ENCODE assay signal across 12 cellular contexts in the genomic region with DNA sequence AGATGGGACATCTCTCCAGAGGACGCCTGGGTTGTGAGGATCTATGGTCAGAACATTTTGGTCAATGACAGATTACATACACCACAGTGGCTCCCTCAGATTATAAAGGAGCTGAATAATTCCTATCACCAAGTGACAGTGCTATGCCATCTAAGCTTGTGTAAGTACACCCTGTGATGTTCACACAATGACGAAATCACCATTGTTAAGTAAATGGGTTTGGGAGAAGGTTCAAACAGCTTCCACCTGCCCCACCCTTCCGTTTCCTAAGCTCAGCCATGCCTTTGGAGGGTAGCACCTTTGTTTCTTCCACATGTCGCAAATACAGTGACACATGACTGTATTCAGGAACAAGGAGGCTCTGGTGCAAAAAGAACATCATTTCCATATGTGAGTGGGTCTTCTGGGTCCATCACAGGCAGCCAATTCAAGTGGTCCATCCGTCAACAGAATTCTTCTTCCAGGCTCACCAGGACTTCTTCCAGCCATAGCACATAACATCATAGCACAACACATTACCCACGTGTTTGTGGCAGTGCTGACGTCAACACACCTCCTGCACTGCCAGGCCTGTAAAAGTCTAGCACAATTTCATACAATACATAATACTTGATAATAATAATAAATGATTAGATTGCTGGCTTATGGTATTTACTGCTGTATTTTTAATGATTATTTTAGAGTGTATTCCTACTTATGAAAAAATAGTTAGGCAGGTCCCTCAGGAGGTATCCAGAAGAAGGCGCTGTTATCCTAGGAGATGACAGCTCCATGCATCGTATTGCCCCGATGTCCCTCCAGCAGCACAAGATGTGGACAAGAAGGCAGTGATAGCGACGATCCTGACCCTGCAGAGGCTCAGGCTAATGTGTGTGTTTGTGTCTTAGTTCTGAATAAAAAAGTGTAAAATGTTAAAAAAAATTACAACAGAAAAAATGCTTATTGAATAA.
DNase-seq lines count a peak whose midpoint lies in the region; ATAC-seq, FAIRE-seq and TF ChIP-seq lines count a peak whose summit lies in the region.
"Had no signal": no experiment of that assay in that cellular context is flagged by ENCODE, and none has a peak within 500 bp of the region (broad histone marks: within the 10 kb centered on the region; RNA-seq: fewer than 3 reads in every experiment).

No MANE protein-coding gene starts in this region.

- FAIRE-seq in astrocyte (lab: Jason Lieb, UNC) (no peak), keratinocyte (lab: Jason Lieb, UNC) (no peak)

- no peaks in the 10 kb centered on the region for H4K20me1 ChIP-seq in Karpas-422 (ENCODE audit: insufficient read depth, low read depth, low read length)
- no peaks in the 10 kb centered on the region for H4K20me1 ChIP-seq in astrocyte (ENCODE audit: insufficient read depth, low read length)
- H4K20me1 ChIP-seq in keratinocyte (ENCODE audit: control insufficient read depth, extremely low read depth, insufficient read depth, low read length): no peaks in the 10 kb centered on the region

- H3K9me3 Mint-ChIP-seq in astrocyte (ENCODE audit: unreplicated experiment): peaks cover 8% of the 10 kb centered on the region

- H3K27me3 Mint-ChIP-seq in astrocyte (ENCODE audit: low read depth, unreplicated experiment): no peaks in the 10 kb centered on the region

- no peak overlapping the region for H3K4me3 Mint-ChIP-seq in astrocyte (ENCODE audit: unreplicated experiment)

- no peak overlapping the region for H3K9ac ChIP-seq in Karpas-422 (ENCODE audit: low read length)
- no peak overlapping the region for H3K9ac ChIP-seq in astrocyte (ENCODE audit: low read length)
- H3K9ac ChIP-seq in keratinocyte (ENCODE audit: control insufficient read depth, extremely low read depth, insufficient read depth, low read length): no peak overlapping the region
- H3K9ac ChIP-seq: KMS-11 had no signal

- intact Hi-C loops in A673 (cut with micrococcal nuclease; ENCODE audit: unreplicated experiment): no loop called here

- no peaks in the 10 kb centered on the region for H3K9me2 ChIP-seq in Karpas-422 (replicated peaks; ENCODE audit: insufficient read depth, low read length)

- POLR2A ChIA-PET in A673 (lab: Charles Lee; ENCODE audit: low non-redundant PET): no interaction called here

- H3K9me1 ChIP-seq in keratinocyte (ENCODE audit: control insufficient read depth, extremely low read depth, insufficient read depth, low read length): no peaks in the 10 kb centered on the region

- TF ChIP-seq CTCF in A673 (conservative IDR thresholded peaks at IDR 0.05; ENCODE audit: low read depth, low read length) (peak; percentile 59), astrocyte (IDR thresholded peaks at IDR 0.05; ENCODE audit: insufficient read depth, low read depth, low read length) (no peak), keratinocyte (optimal IDR thresholded peaks at IDR 0.05 in 1 of 3, IDR thresholded peaks at IDR 0.05 in 1 of 3, conservative IDR thresholded peaks at IDR 0.05 in 1 of 3; ENCODE audit: extremely low read depth in 1 of 3, insufficient read depth in 2 of 3, low read length in 3 of 3) (peak in 2 of 3 experiments; percentile 8 to 49)

- CTCF ChIA-PET in A673 (lab: Charles Lee): interaction anchor here (2.1 kb wide), 1 partner anchor 80 kb away, joined by 9 read pairs; no protein-coding TSS in a partner anchor

- no TSS peak for BruUV-seq in A673 (replicated peaks; lab: Mats Ljungman, UMichigan)

- H3K27ac Mint-ChIP-seq in astrocyte (ENCODE audit: unreplicated experiment): peak overlapping the region; percentile 19

- peaks cover 5% of the 10 kb centered on the region for H3K4me1 ChIP-seq in A673 (ENCODE audit: insufficient read depth, low read length, poor library complexity, severe bottlenecking)
- H3K4me1 ChIP-seq in Karpas-422 (ENCODE audit: low read length): no peaks in the 10 kb centered on the region
- H3K4me1 ChIP-seq in astrocyte (ENCODE audit: insufficient read depth, low read length): peaks cover 16% of the 10 kb centered on the region
- H3K4me1 ChIP-seq in keratinocyte (ENCODE audit: control insufficient read depth, extremely low read depth, insufficient read depth, low read length): peaks cover 30% of the 10 kb centered on the region

- H3K36me3 ChIP-seq in A673 (ENCODE audit: insufficient read depth, low read length, poor library complexity, severe bottlenecking) (no peaks in the 10 kb centered on the region), Karpas-422 (ENCODE audit: insufficient read depth, low read length) (no peaks in the 10 kb centered on the region), astrocyte (ENCODE audit: insufficient read depth, low read length) (no peaks in the 10 kb centered on the region), keratinocyte (ENCODE audit: control insufficient read depth in 2 of 2, extremely low read depth in 1 of 2, insufficient read depth in 2 of 2, low read length in 2 of 2) (no peaks in the 10 kb centered on the region)

- dilution Hi-C loops in keratinocyte (cut with MboI; ENCODE audit: extremely low pct_ligation_motif_present, low sequenced_read_pairs): no loop called here

- no peaks in the 10 kb centered on the region for H3K79me2 ChIP-seq in Karpas-422 (ENCODE audit: low read length)
- no peaks in the 10 kb centered on the region for H3K79me2 ChIP-seq in astrocyte (ENCODE audit: insufficient read depth, low read length)
- no peaks in the 10 kb centered on the region for H3K79me2 ChIP-seq in keratinocyte (ENCODE audit: control insufficient read depth, insufficient read depth, low read length)

- H3K27ac ChIP-seq in A673 (ENCODE audit: low read depth, low read length, poor library complexity, severe bottlenecking): no peak overlapping the region
- H3K27ac ChIP-seq in Karpas-422 (ENCODE audit: low read length): no peak overlapping the region
- H3K27ac ChIP-seq in astrocyte (ENCODE audit: low read depth, low read length): no peak overlapping the region
- H3K27ac ChIP-seq in keratinocyte (ENCODE audit: control insufficient read depth, insufficient read depth, low read length): no peak overlapping the region
- H3K27ac ChIP-seq: KMS-11 had no signal

- DNase-seq in A673 (ENCODE audit: low spot score) (peak; percentile 30), Karpas-422 (peak; percentile 23), astrocyte (ENCODE audit: low read depth) (no peak), keratinocyte (ENCODE audit: low read depth, low spot score) (no peak), anterior cingulate cortex (lab: John Stamatoyannopoulos, UW) (no peak), activated gamma-delta T cell treated with Interleukin-2 at 50 U/mL for 16 hours (no peak), NCI-H128 (lab: John Stamatoyannopoulos, UW; ENCODE audit: unreplicated experiment) (no peak)
- DNase-seq: RPMI8226 had no signal

- H3K4me1 Mint-ChIP-seq in astrocyte (ENCODE audit: low read depth, unreplicated experiment): peaks cover 22% of the 10 kb centered on the region

- H2AFZ ChIP-seq in Karpas-422 (ENCODE audit: low read length) (no peak overlapping the region), astrocyte (ENCODE audit: low read depth, low read length) (no peak overlapping the region), keratinocyte (ENCODE audit: control insufficient read depth, low read length) (no peak overlapping the region)

- no peak overlapping the region for H3K4me3 ChIP-seq in A673 (ENCODE audit: low read depth, low read length, poor library complexity, severe bottlenecking)
- no peak overlapping the region for H3K4me3 ChIP-seq in Karpas-422 (ENCODE audit: low read length)
- H3K4me3 ChIP-seq in astrocyte (ENCODE audit: insufficient read depth, low read depth, low read length): no peak overlapping the region
- no peak overlapping the region for H3K4me3 ChIP-seq in keratinocyte (ENCODE audit: control insufficient read depth in 2 of 3, extremely low read depth in 1 of 3, insufficient read depth in 2 of 3, low read depth in 1 of 3, low read length in 3 of 3)
- H3K4me3 ChIP-seq: lung, smooth muscle cell had no signal

- H3K9me3 ChIP-seq in A673 (ENCODE audit: low read depth, low read length, poor library complexity, severe bottlenecking): no peaks in the 10 kb centered on the region
- H3K9me3 ChIP-seq in Karpas-422 (ENCODE audit: low read length): no peaks in the 10 kb centered on the region
- H3K9me3 ChIP-seq in astrocyte (ENCODE audit: insufficient read depth, low read depth, low read length): no peaks in the 10 kb centered on the region
- no peaks in the 10 kb centered on the region for H3K9me3 ChIP-seq in keratinocyte (ENCODE audit: control insufficient read depth, low read depth, low read length)

- H3K27me3 ChIP-seq in A673 (replicated peaks; ENCODE audit: insufficient read depth, low read depth, low read length, poor library complexity) (peaks cover 2% of the 10 kb centered on the region), Karpas-422 (ENCODE audit: low read length) (no peaks in the 10 kb centered on the region), astrocyte (ENCODE audit: insufficient read depth, low read length) (no peaks in the 10 kb centered on the region), keratinocyte (ENCODE audit: control insufficient read depth, extremely low read depth, insufficient read depth, low read length) (no peaks in the 10 kb centered on the region)

- ATAC-seq in HG02938 (IDR thresholded peaks at IDR 0.05; ENCODE audit: unreplicated experiment): no peak

- H3K4me2 ChIP-seq in Karpas-422 (ENCODE audit: low read depth, low read length, poor library complexity, severe bottlenecking): no peak overlapping the region
- no peak overlapping the region for H3K4me2 ChIP-seq in astrocyte (ENCODE audit: low read length)
- no peak overlapping the region for H3K4me2 ChIP-seq in keratinocyte (ENCODE audit: control insufficient read depth, extremely low read depth, insufficient read depth, low read depth, low read length)
- H3K4me2 ChIP-seq: KMS-11 had no signal

- no peaks in the 10 kb centered on the region for H3K36me3 Mint-ChIP-seq in astrocyte (ENCODE audit: low read depth, unreplicated experiment)

Comparison
In these comparisons a context has a peak if more than half of its experiments do, and no peak if none do; other contexts are left out.
1. DNase-seq: peak in A673 (single experiment) and Karpas-422 (single experiment); none in astrocyte (single experiment), keratinocyte (single experiment), anterior cingulate cortex (0 of 58), activated gamma-delta T cell treated with Interleukin-2 at 50 U/mL for 16 hours (single experiment) and NCI-H128 (single experiment).